16 cellular contexts compared by ENCODE assay signal in the genomic region with DNA sequence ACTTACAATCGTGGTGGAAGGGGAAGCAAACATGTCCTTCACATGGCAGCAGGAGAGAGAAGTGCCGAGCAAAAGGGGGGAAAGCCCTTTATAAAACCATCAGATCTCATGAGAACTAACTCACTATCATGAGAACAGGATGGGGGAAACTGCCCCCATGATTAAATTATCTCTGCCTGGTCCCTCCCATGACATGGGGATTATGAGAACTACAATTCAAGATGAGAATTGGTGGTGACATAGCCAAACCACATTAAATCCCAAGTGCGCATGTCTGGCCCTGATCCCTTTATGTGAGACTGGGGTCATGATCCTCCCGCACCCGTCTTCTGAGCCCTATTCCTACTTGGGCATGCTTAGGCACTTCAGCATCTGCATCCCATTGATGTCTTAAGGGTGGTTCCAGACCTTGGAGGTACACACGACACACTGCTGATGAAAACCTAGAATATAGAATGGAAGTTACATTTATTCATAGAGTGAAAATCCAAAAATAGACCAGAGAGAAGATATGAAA.
DNase-seq lines count a peak whose midpoint lies in the region; ATAC-seq and TF ChIP-seq lines count a peak whose summit lies in the region.
"Had no signal": no experiment of that assay in that cellular context is flagged by ENCODE, and none has a peak within 500 bp of the region (broad histone marks: within the 10 kb centered on the region; RNA-seq: fewer than 3 reads in every experiment).

No MANE protein-coding gene starts in this region.

- H3K9me3 ChIP-seq in left ventricle myocardium inferior (replicated peaks) (no peaks in the 10 kb centered on the region), RWPE2 (ENCODE audit: severe bottlenecking) (no peaks in the 10 kb centered on the region), mucosa of rectum (ENCODE audit: control insufficient read depth in 2 of 2, low read length in 2 of 2) (no peaks in the 10 kb centered on the region), uterus (no peaks in the 10 kb centered on the region)
- H3K9me3 ChIP-seq: pancreas, SJCRH30 had no signal

- no peak for TF ChIP-seq POLR2A in uterus (IDR thresholded peaks at IDR 0.05)

- H3K4me3 ChIP-seq in left ventricle myocardium inferior = no peak overlapping the region
- no peak overlapping the region for H3K4me3 ChIP-seq in RWPE2 (ENCODE audit: severe bottlenecking)
- no peak overlapping the region for H3K4me3 ChIP-seq in mucosa of rectum (ENCODE audit: low read length in 2 of 2)
- no peak overlapping the region for H3K4me3 ChIP-seq in uterus
- H3K4me3 ChIP-seq: cardiac muscle cell, pancreas, SJCRH30 had no signal

- TF ChIP-seq CTCF in left ventricle myocardium inferior (IDR thresholded peaks at IDR 0.05; ENCODE audit: borderline replicate concordance) (no peak), RWPE2 (IDR thresholded peaks at IDR 0.05; ENCODE audit: poor library complexity, severe bottlenecking) (no peak), uterus (IDR thresholded peaks at IDR 0.05) (no peak)

- intact Hi-C loops in left ventricle myocardium inferior (cut with micrococcal nuclease) (loop anchor here (10.0 kb wide), 2 partner anchors 79 to 599 kb away; no protein-coding TSS in a partner anchor), left ventricle myocardium superior (cut with micrococcal nuclease) (no loop called here), uterus (cut with DNase I; ENCODE audit: low total_unique reads) (no loop called here)

- H3K4me1 ChIP-seq in left ventricle myocardium inferior = peaks cover 96% of the 10 kb centered on the region
- H3K4me1 ChIP-seq in RWPE2 (ENCODE audit: insufficient read depth, poor library complexity, severe bottlenecking) = peaks cover 21% of the 10 kb centered on the region
- peaks cover 17 to 47% of the 10 kb centered on the region in 2 donors for H3K4me1 ChIP-seq in mucosa of rectum (ENCODE audit: control insufficient read depth in 2 of 2, insufficient read depth in 2 of 2, low read length in 2 of 2)
- H3K4me1 ChIP-seq in uterus = peaks cover 0 to 5% of the 10 kb centered on the region in 2 donors

- no peaks in the 10 kb centered on the region for H3K27me3 ChIP-seq in left ventricle myocardium inferior (ENCODE audit: low read depth)
- H3K27me3 ChIP-seq in RWPE2 (ENCODE audit: insufficient read depth, poor library complexity, severe bottlenecking) = no peaks in the 10 kb centered on the region
- no peaks in the 10 kb centered on the region for H3K27me3 ChIP-seq in mucosa of rectum (ENCODE audit: control insufficient read depth in 2 of 2, insufficient read depth in 2 of 2, low read length in 2 of 2)
- no peaks in the 10 kb centered on the region for H3K27me3 ChIP-seq in uterus
- H3K27me3 ChIP-seq: cardiac muscle cell, pancreas, SJCRH30 had no signal

- ATAC-seq in left ventricle myocardium superior (no peak), RWPE2 (ENCODE audit: low read depth) (no peak), HG03469 (IDR thresholded peaks at IDR 0.05; ENCODE audit: unreplicated experiment) (no peak), HG02973 (IDR thresholded peaks at IDR 0.05; ENCODE audit: unreplicated experiment) (no peak)
- ATAC-seq: activated CD4-positive, CD25-positive, alpha-beta regulatory T cell treated with anti-CD3 and anti-CD28 coated beads, Interleukin-2, amount 50 U/mL, for 24 hours had no signal

- H3K36me3 ChIP-seq in left ventricle myocardium inferior = peaks cover 16% of the 10 kb centered on the region
- H3K36me3 ChIP-seq in RWPE2 (ENCODE audit: low read depth) = no peaks in the 10 kb centered on the region
- no peaks in the 10 kb centered on the region for H3K36me3 ChIP-seq in mucosa of rectum (ENCODE audit: control insufficient read depth in 2 of 2, insufficient read depth in 2 of 2, low read length in 2 of 2)
- H3K36me3 ChIP-seq in uterus = no peaks in the 10 kb centered on the region
- H3K36me3 ChIP-seq: cardiac muscle cell had no signal

- DNase-seq in left ventricle myocardium inferior = no peak
- no peak for DNase-seq in left ventricle myocardium superior
- no peak for DNase-seq in RWPE2 (ENCODE audit: low spot score)
- no peak for DNase-seq in uterus
- no peak for DNase-seq in C1 segment of cervical spinal cord (lab: John Stamatoyannopoulos, UW)
- DNase-seq: COR-L47; effector CD8-positive, alpha-beta T cell; NCI-H1694; pancreas; SJCRH30; stimulated activated naive CD4-positive, alpha-beta T cell had no signal

- no peak overlapping the region for H3K9ac ChIP-seq in mucosa of rectum (ENCODE audit: low read depth in 1 of 2, low read length in 2 of 2)

- H3K27ac ChIP-seq in left ventricle myocardium inferior (replicated peaks) (peak overlapping the region; percentile 77), RWPE2 (ENCODE audit: poor library complexity, severe bottlenecking) (peak overlapping the region; percentile 24), mucosa of rectum (ENCODE audit: low read depth in 2 of 2, low read length in 2 of 2) (peak overlapping the region; percentile 56 to 82), uterus (peak overlapping the region; percentile 51 to 74)
- H3K27ac ChIP-seq: cardiac muscle cell, SJCRH30 had no signal

Comparison
In these comparisons a context has a peak if more than half of its experiments do, and no peak if none do; other contexts are left out.
1. H3K27ac ChIP-seq: peak in every context shown above with its lines; median percentile 77 in left ventricle myocardium inferior; 69 in mucosa of rectum; 62 in uterus; 24 in RWPE2.